Comparison of ENCODE assay signal across 1 cellular context in the genomic region with DNA sequence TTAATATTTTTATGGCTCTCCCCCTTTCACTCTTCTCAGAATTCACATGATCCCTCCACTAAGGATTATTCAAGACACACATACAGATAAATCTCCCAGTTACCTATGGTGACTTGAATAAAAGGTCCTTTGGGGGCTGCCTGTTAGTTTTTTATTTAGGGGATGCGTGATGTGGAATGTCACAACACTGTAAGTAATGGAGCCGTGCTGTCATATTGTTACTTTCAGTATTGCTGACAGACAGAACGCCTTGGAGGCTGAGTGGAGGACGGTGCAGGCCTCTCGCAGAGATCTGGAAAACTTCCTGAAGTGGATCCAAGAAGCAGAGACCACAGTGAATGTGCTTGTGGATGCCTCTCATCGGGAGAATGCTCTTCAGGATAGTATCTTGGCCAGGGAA.
TF ChIP-seq lines count a peak whose summit lies in the region.

No MANE protein-coding gene starts in this region.

TF ChIP-seq in WTC11, 78 proteins besides CTCF, POLR2A, EP300 and RAD21 (continued from another document):
- TF ChIP-seq, protein P1, sequence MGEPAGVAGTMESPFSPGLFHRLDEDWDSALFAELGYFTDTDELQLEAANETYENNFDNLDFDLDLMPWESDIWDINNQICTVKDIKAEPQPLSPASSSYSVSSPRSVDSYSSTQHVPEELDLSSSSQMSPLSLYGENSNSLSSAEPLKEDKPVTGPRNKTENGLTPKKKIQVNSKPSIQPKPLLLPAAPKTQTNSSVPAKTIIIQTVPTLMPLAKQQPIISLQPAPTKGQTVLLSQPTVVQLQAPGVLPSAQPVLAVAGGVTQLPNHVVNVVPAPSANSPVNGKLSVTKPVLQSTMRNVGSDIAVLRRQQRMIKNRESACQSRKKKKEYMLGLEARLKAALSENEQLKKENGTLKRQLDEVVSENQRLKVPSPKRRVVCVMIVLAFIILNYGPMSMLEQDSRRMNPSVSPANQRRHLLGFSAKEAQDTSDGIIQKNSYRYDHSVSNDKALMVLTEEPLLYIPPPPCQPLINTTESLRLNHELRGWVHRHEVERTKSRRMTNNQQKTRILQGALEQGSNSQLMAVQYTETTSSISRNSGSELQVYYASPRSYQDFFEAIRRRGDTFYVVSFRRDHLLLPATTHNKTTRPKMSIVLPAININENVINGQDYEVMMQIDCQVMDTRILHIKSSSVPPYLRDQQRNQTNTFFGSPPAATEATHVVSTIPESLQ (CRISPR knock-in tag; IDR thresholded peaks at IDR 0.05), result no peak
- no peak for TF ChIP-seq HMGA2 (CRISPR knock-in tag; IDR thresholded peaks at IDR 0.05)
- TF ChIP-seq ERG (CRISPR knock-in tag; IDR thresholded peaks at IDR 0.05), result no peak
- TF ChIP-seq NFE2L1 (CRISPR knock-in tag; IDR thresholded peaks at IDR 0.05), result no peak
- TF ChIP-seq GABPB1 (CRISPR knock-in tag; IDR thresholded peaks at IDR 0.05), result no peak
- TF ChIP-seq, protein P2, sequence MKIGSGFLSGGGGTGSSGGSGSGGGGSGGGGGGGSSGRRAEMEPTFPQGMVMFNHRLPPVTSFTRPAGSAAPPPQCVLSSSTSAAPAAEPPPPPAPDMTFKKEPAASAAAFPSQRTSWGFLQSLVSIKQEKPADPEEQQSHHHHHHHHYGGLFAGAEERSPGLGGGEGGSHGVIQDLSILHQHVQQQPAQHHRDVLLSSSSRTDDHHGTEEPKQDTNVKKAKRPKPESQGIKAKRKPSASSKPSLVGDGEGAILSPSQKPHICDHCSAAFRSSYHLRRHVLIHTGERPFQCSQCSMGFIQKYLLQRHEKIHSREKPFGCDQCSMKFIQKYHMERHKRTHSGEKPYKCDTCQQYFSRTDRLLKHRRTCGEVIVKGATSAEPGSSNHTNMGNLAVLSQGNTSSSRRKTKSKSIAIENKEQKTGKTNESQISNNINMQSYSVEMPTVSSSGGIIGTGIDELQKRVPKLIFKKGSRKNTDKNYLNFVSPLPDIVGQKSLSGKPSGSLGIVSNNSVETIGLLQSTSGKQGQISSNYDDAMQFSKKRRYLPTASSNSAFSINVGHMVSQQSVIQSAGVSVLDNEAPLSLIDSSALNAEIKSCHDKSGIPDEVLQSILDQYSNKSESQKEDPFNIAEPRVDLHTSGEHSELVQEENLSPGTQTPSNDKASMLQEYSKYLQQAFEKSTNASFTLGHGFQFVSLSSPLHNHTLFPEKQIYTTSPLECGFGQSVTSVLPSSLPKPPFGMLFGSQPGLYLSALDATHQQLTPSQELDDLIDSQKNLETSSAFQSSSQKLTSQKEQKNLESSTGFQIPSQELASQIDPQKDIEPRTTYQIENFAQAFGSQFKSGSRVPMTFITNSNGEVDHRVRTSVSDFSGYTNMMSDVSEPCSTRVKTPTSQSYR (CRISPR knock-in tag; IDR thresholded peaks at IDR 0.05), result no peak
- no peak for TF ChIP-seq ESRRA (CRISPR knock-in tag; IDR thresholded peaks at IDR 0.05; ENCODE audit: borderline replicate concordance)
- TF ChIP-seq STAT6 (CRISPR knock-in tag; conservative IDR thresholded peaks at IDR 0.05; ENCODE audit: low read depth), result no peak
- no peak for TF ChIP-seq OVOL2 (CRISPR knock-in tag; IDR thresholded peaks at IDR 0.05; ENCODE audit: borderline replicate concordance)
